Comparison of ENCODE assay signal across 32 cellular contexts in the genomic region with DNA sequence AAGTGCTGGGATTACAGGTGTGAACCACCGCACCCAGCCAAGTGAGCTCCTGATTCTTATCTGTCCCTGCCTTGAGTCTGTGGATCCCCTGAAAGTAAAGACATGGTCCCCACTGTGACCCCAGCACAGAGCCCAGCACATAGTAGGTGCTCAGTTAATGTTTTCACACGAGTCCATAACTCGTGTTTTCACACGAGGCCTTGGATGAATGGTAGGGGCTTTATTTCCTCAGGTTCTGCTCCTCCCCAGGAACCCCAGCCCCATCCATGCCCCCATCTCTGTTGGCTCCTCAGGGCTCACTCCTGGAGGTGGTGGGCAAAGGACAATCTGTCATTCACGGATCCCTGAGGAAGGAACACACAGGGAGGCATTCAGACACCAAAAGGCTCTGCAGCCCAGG. TPM values are rescaled to one million over a fixed set of nuclear protein-coding genes. Genes with fewer than 3 reads are reported as not detected.
"Had no signal": no experiment of that assay in that cellular context is flagged by ENCODE, and none has a peak within 500 bp of the region (broad histone marks: within the 10 kb centered on the region; RNA-seq: fewer than 3 reads in every experiment).

No MANE protein-coding gene starts in this region.

- H3K36me3 ChIP-seq: brain microvascular endothelial cell, MG63, SJCRH30, WERI-Rb-1 had no signal

- H3K27ac ChIP-seq: brain microvascular endothelial cell, SJCRH30, SK-N-MC, WERI-Rb-1 had no signal

- ATAC-seq: activated CD8-positive, alpha-beta memory T cell treated with anti-CD3 and anti-CD28 coated beads, Interleukin-2, amount 10 ng/mL, durations not matched to agents 7 days and 5 days; activated naive CD8-positive, alpha-beta T cell treated with anti-CD3 and anti-CD28 coated beads, Interleukin-2, amount 50 U/mL, for 24 hours; Panc1 had no signal

- H3K27me3 ChIP-seq: brain microvascular endothelial cell, MG63 had no signal

- H3K4me3 ChIP-seq: MG63, SJCRH30, SK-N-MC had no signal

- DNase-seq: activated CD4-positive, alpha-beta memory T cell treated with anti-CD3 and anti-CD28 coated beads, Interleukin-2, amount 10 ng/mL, durations not matched to agents 7 days and 5 days; activated CD4-positive, alpha-beta T cell treated with anti-CD3 and anti-CD28 coated beads for 1 hour; activated CD4-positive, alpha-beta T cell treated with anti-CD3 and anti-CD28 coated beads for 48 hours; activated CD4-positive, CD25-positive, alpha-beta regulatory T cell; activated CD8-positive, alpha-beta memory T cell treated with anti-CD3 and anti-CD28 coated beads for 24 hours; activated CD8-positive, alpha-beta memory T cell treated with anti-CD3 and anti-CD28 coated beads, Interleukin-2, amount 10 ng/mL, durations not matched to agents 7 days and 5 days; activated CD8-positive, alpha-beta memory T cell treated with anti-CD3 and anti-CD28 coated beads, Interleukin-2, amount 50 U/mL, for 48 hours; activated effector memory CD4-positive, alpha-beta T cell treated with Interleukin-2 at 50 U/mL for 16 hours; activated naive CD4-positive, alpha-beta T cell treated with anti-CD3 and anti-CD28 coated beads, Interleukin-2, amount 10 ng/mL, durations not matched to agents 7 days and 5 days; activated naive CD8-positive, alpha-beta T cell treated with anti-CD3 and anti-CD28 coated beads, Interleukin-2, amount 50 U/mL, for 24 hours; activated T-cell treated with anti-CD3 and anti-CD28 coated beads, Interleukin-2, amount 50 U/mL, for 48 hours; aorta; brain microvascular endothelial cell; central memory CD4-positive, alpha-beta T cell; Kasumi-1; MG63; NCI-H1048; NCI-H1105 treated with DMSO at 0.1 percent for 48 hours; NCI-H1436; NCI-H1694; NCI-H1930; NCI-H2081 treated with DMSO at 0.1 percent for 48 hours; NCI-H345; NCI-H524 treated with DMSO at 0.1 percent for 48 hours; SHP77; SJCRH30; T1000; WERI-Rb-1 had no signal

- H3K4me1 ChIP-seq: SJCRH30 had no signal

- H3K9me3 ChIP-seq: MG63 had no signal

RNA-seq across cellular contexts. Expression of a gene that starts 23.6 kb away (rescaled TPM):
- total RNA-seq: T-helper 1 cell treated with Interleukin-12 subunit alpha and Interleukin-12 subunit beta and Interleukin-4 antibody, amounts not matched to agents 30 ng/mL and 1 ng/mL, for 36 hours; T-helper 2 cell treated with Interferon-gamma antibody and Interleukin-4, amounts not matched to agents 100 ng/mL and 5 ng/mL, for 36 hours had no signal
